In genomic region chr3:13882876-13883275, GRCh38 we compare ENCODE assay signal across 27 cellular contexts. TPM values are rescaled to one million over a fixed set of nuclear protein-coding genes. Genes with fewer than 3 reads are reported as not detected.
"Had no signal": no experiment of that assay in that cellular context is flagged by ENCODE, and none has a peak within 500 bp of the region (broad histone marks: within the 10 kb centered on the region; RNA-seq: fewer than 3 reads in every experiment).

No MANE protein-coding gene starts in this region.

- H3K27ac ChIP-seq: Peyer's patch, RWPE1, SJSA1 had no signal

- H3K36me3 ChIP-seq: Peyer's patch, SJSA1 had no signal

- ATAC-seq: K562 had no signal

- DNase-seq: activated B cell treated with CpG ODN at 0.5 μM for 24 hours; activated CD4-positive, alpha-beta memory T cell treated with anti-CD3 and anti-CD28 coated beads for 36 hours; activated CD4-positive, alpha-beta T cell treated with anti-CD3 and anti-CD28 coated beads for 1 hour; activated CD4-positive, alpha-beta T cell treated with anti-CD3 and anti-CD28 coated beads, Interleukin-2, amount 10 ng/mL, durations not matched to agents 7 days and 5 days; activated effector memory CD4-positive, alpha-beta T cell treated with Interleukin-2 at 50 U/mL for 16 hours; activated naive CD4-positive, alpha-beta T cell; activated T-cell treated with anti-CD3 and anti-CD28 coated beads, Interleukin-2, amount 50 U/mL, for 24 hours; amygdala; Karpas-422; MM.1S; NCI-H1105; NCI-H1436; NCI-H1694 treated with DMSO at 0.1 percent for 48 hours; NCI-H2029 treated with DMSO at 0.1 percent for 48 hours; NCI-H345; NCI-H510A; NCI-H526 treated with DMSO at 0.1 percent for 48 hours; NCI-H82; NK-92 treated with Interleukin-12 subunit alpha and Interleukin-12 subunit beta, amount 100 ng/mL, for 24 hours; Peyer's patch; SHP77; T-helper 2 cell; T1000 had no signal

- H3K4me1 ChIP-seq: SJSA1 had no signal

- H3K4me3 ChIP-seq: K562, Peyer's patch, SJSA1 had no signal

- H3K9me3 ChIP-seq: Peyer's patch, SJSA1 had no signal

RNA-seq across cellular contexts. Expression of gene WNT7A, which starts 3.0 kb away (rescaled TPM):
- total RNA-seq: activated B cell treated with CpG ODN at 0.5 μM for 24 hours; activated T-helper 1 cell treated with anti-CD3 and anti-CD28 coated beads, Interleukin-12 subunit alpha, Interleukin-12 subunit beta, Interleukin-2, Interleukin-4 antibody, amounts not matched to agents 30 ng/mL and 10 ng/mL and 1 ng/mL, durations not matched to agents 14 hours and 24 hours and 36 hours; K562; Peyer's patch; SJSA1 had no signal
